27 cellular contexts compared by ENCODE assay signal in the genomic region with DNA sequence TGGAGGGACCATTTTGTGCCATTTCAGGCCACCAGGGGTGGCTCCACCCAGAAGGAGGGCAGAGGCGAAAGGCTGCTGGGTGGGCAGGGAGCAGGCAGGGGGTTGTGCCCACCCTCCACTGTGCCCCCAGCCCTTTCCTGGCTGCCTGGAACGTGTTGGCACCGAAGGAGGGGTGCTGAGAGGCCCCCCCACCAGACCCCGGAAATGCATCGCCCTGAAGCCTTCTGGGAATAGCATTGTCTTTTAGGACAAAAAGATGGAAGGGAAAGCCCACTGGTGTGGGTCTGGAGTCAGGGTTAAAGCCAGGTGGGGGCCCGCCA. TPM values are rescaled to one million over a fixed set of nuclear protein-coding genes. Genes with fewer than 3 reads are reported as not detected.
"Had no signal": no experiment of that assay in that cellular context is flagged by ENCODE, and none has a peak within 500 bp of the region (broad histone marks: within the 10 kb centered on the region; RNA-seq: fewer than 3 reads in every experiment).

No MANE protein-coding gene starts in this region.

- H3K4me3 ChIP-seq: adrenal gland, colonic mucosa had no signal

- H3K9me3 ChIP-seq: adrenal gland, colonic mucosa had no signal

- H3K4me1 Mint-ChIP-seq: activated CD4-positive, alpha-beta T cell treated with anti-CD3 and anti-CD28 coated beads for 36 hours; activated naive CD8-positive, alpha-beta T cell treated with anti-CD3 and anti-CD28 coated beads, Interleukin-2, amount 10 ng/mL, durations not matched to agents 7 days and 5 days had no signal

- H3K36me3 Mint-ChIP-seq: activated naive CD4-positive, alpha-beta T cell treated with anti-CD3 and anti-CD28 coated beads, Interleukin-2, amount 10 ng/mL, durations not matched to agents 7 days and 5 days; activated naive CD8-positive, alpha-beta T cell treated with anti-CD3 and anti-CD28 coated beads, Interleukin-2, amount 10 ng/mL, durations not matched to agents 7 days and 5 days; T-cell had no signal

- H3K9me3 Mint-ChIP-seq: activated CD8-positive, alpha-beta T cell treated with anti-CD3 and anti-CD28 coated beads for 36 hours; activated naive CD4-positive, alpha-beta T cell treated with anti-CD3 and anti-CD28 coated beads, Interleukin-2, amount 10 ng/mL, durations not matched to agents 7 days and 5 days; activated naive CD8-positive, alpha-beta T cell treated with anti-CD3 and anti-CD28 coated beads, Interleukin-2, amount 10 ng/mL, durations not matched to agents 7 days and 5 days; activated T-cell treated with anti-CD3 and anti-CD28 coated beads, Interleukin-2, amount 50 U/mL, for 72 hours; activated T-helper 2 cell treated with anti-CD3 and anti-CD28 coated beads, Interferon-gamma antibody, Interleukin-2, Interleukin-4, amounts not matched to agents 10 μg/mL and 5 μg/mL and 100 μg/mL, durations not matched to agents 14 hours and 24 hours and 36 hours; T-cell had no signal

- H3K27me3 Mint-ChIP-seq: activated CD4-positive, alpha-beta T cell treated with anti-CD3 and anti-CD28 coated beads for 36 hours; activated CD8-positive, alpha-beta T cell treated with anti-CD3 and anti-CD28 coated beads for 36 hours; T-cell had no signal

- H3K27ac ChIP-seq: adrenal gland, colonic mucosa, VCaP had no signal

- DNase-seq: activated CD4-positive, alpha-beta T cell treated with anti-CD3 and anti-CD28 coated beads for 36 hours; activated CD4-positive, alpha-beta T cell treated with anti-CD3 and anti-CD28 coated beads, Interleukin-2, amount 50 U/mL, for 1 hour; activated CD8-positive, alpha-beta memory T cell treated with anti-CD3 and anti-CD28 coated beads, Interleukin-2, amount 50 U/mL, for 4 hours; activated CD8-positive, alpha-beta T cell treated with anti-CD3 and anti-CD28 coated beads for 36 hours; activated gamma-delta T cell treated with Interleukin-2 at 50 U/mL for 16 hours; activated naive CD4-positive, alpha-beta T cell treated with anti-CD3 and anti-CD28 coated beads, Interleukin-2, amount 10 ng/mL, durations not matched to agents 7 days and 5 days; activated T-cell treated with anti-CD3 and anti-CD28 coated beads, Interleukin-2, amount 50 U/mL, for 72 hours; adrenal gland; anterior cingulate cortex; cerebellar nuclear complex; colonic mucosa; NCI-H1092; NCI-H1417 treated with DMSO at 0.1 percent for 48 hours; NCI-H1694 treated with DMSO at 0.1 percent for 48 hours; NCI-H2029 treated with DMSO at 0.1 percent for 48 hours; NCI-H524; PC-3; SIG-M5; T-cell; T-helper 2 cell; T1000 had no signal

- H3K4me1 ChIP-seq: colonic mucosa had no signal

- H3K27ac Mint-ChIP-seq: activated CD4-positive, alpha-beta T cell treated with anti-CD3 and anti-CD28 coated beads for 36 hours; activated CD8-positive, alpha-beta T cell treated with anti-CD3 and anti-CD28 coated beads for 36 hours; activated naive CD4-positive, alpha-beta T cell treated with anti-CD3 and anti-CD28 coated beads, Interleukin-2, amount 10 ng/mL, durations not matched to agents 7 days and 5 days; activated naive CD8-positive, alpha-beta T cell treated with anti-CD3 and anti-CD28 coated beads, Interleukin-2, amount 10 ng/mL, durations not matched to agents 7 days and 5 days; activated T-cell treated with anti-CD3 and anti-CD28 coated beads, Interleukin-2, amount 50 U/mL, for 72 hours; activated T-helper 2 cell treated with anti-CD3 and anti-CD28 coated beads, Interferon-gamma antibody, Interleukin-2, Interleukin-4, amounts not matched to agents 10 μg/mL and 5 μg/mL and 100 μg/mL, durations not matched to agents 14 hours and 24 hours and 36 hours; T-cell had no signal

- H3K36me3 ChIP-seq: adrenal gland, colonic mucosa had no signal

- ATAC-seq: activated CD4-positive, alpha-beta T cell treated with anti-CD3 and anti-CD28 coated beads for 36 hours; activated CD8-positive, alpha-beta T cell treated with anti-CD3 and anti-CD28 coated beads for 36 hours; activated T-cell treated with anti-CD3 and anti-CD28 coated beads, Interleukin-2, amount 50 U/mL, for 72 hours; PC-3; T-cell had no signal

- H3K4me3 Mint-ChIP-seq: activated CD4-positive, alpha-beta T cell treated with anti-CD3 and anti-CD28 coated beads for 36 hours; activated CD8-positive, alpha-beta T cell treated with anti-CD3 and anti-CD28 coated beads for 36 hours; activated naive CD4-positive, alpha-beta T cell treated with anti-CD3 and anti-CD28 coated beads, Interleukin-2, amount 10 ng/mL, durations not matched to agents 7 days and 5 days; activated naive CD8-positive, alpha-beta T cell treated with anti-CD3 and anti-CD28 coated beads, Interleukin-2, amount 10 ng/mL, durations not matched to agents 7 days and 5 days; activated T-cell treated with anti-CD3 and anti-CD28 coated beads, Interleukin-2, amount 50 U/mL, for 72 hours; T-cell had no signal

- H3K27me3 ChIP-seq: adrenal gland, colonic mucosa had no signal

RNA-seq across cellular contexts. Expression of a gene that starts 5.1 kb away (rescaled TPM):
- total RNA-seq: M059J had no signal

RNA-seq across cellular contexts. Expression of a gene that starts 12.9 kb away (rescaled TPM):
- total RNA-seq: activated CD4-positive, alpha-beta T cell treated with anti-CD3 and anti-CD28 coated beads for 36 hours; activated CD8-positive, alpha-beta T cell treated with anti-CD3 and anti-CD28 coated beads for 36 hours; activated naive CD8-positive, alpha-beta T cell treated with anti-CD3 and anti-CD28 coated beads, Interleukin-2, amount 10 ng/mL, durations not matched to agents 7 days and 5 days; activated T-cell treated with anti-CD3 and anti-CD28 coated beads, Interleukin-2, amount 50 U/mL, for 72 hours; activated T-helper 2 cell treated with anti-CD3 and anti-CD28 coated beads, Interferon-gamma antibody, Interleukin-2, Interleukin-4, amounts not matched to agents 10 μg/mL and 5 μg/mL and 100 μg/mL, durations not matched to agents 14 hours and 24 hours and 36 hours; cardiac septum; LHCN-M2; M059J; PC-3; T-cell had no signal
